Comparison of ENCODE assay signal across 11 cellular contexts in the genomic region with DNA sequence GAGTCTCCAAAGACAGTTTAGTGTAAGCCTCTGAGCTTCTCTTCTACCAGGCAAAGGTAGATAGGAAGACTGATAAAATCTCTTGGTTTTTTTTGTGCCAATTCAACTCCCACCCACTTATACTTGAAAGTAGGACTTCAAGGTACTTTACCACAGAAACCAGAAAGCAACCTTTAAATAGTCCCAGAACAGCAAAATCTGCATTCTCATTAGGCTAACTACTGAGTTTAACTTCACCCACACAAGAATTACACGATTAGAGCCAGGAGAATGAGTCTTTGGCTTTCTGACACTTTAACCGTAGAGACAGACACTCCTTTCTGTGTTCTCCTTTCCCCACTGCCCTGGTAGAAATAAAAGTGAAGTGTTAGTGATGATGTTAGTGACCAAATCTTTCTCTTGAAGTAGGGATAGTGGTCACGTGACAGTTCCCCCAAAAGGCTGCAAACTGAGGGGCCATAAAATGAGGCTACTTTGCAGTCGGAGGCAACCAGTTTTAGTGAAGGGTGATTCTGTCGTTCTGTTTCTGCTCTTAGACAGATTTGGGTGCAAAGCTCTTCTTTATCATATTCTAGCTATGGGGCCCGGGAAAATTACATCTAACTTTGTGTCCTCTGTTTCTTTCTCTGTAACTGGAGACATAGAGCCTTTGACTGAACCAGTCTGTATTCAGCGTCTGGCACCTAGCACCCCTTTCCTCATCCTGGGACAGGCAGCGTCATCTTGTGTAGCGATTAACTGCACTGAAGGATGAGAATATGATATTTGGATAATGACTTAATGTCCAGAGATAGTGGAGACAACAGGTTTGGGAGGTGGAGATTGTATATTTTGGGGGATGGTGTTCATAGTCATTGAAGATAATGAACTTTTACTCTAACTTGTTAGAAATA.
DNase-seq lines count a peak whose midpoint lies in the region; ATAC-seq, FAIRE-seq and TF ChIP-seq lines count a peak whose summit lies in the region.
"Had no signal": no experiment of that assay in that cellular context is flagged by ENCODE, and none has a peak within 500 bp of the region (broad histone marks: within the 10 kb centered on the region; RNA-seq: fewer than 3 reads in every experiment).

No MANE protein-coding gene starts in this region.

- peak overlapping the region; percentile 42; the same call in 1 of the 2 replicates for H3K9ac ChIP-seq in KMS-11

- no peak for TF ChIP-seq POLR2A in tibial nerve (IDR thresholded peaks at IDR 0.05)

- H3K79me2 ChIP-seq in KMS-11 (ENCODE audit: insufficient read depth, low read depth), result no peaks in the 10 kb centered on the region

- H3K9me3 Mint-ChIP-seq in CD4-positive, alpha-beta memory T cell, result no peaks in the 10 kb centered on the region
- H3K9me3 Mint-ChIP-seq: dendritic cell treated with granulocyte-macrophage colony-stimulating factor and Interleukin-4, amounts not matched to agents 40 ng/mL and 50 ng/mL, for 4 days had no signal

- peak overlapping the region; percentile 73 for H3K4me2 ChIP-seq in KMS-11

- H4K20me1 ChIP-seq in KMS-11 (ENCODE audit: insufficient read depth), result no peaks in the 10 kb centered on the region

- H3K9me3 ChIP-seq in CD4-positive, alpha-beta memory T cell (ENCODE audit: control insufficient read depth in 1 of 2, low read length in 2 of 2), result no peaks in the 10 kb centered on the region
- no peaks in the 10 kb centered on the region for H3K9me3 ChIP-seq in tibial nerve

- H3K36me3 ChIP-seq in CD4-positive, alpha-beta memory T cell (ENCODE audit: insufficient read depth, low read length), result no peaks in the 10 kb centered on the region
- no peaks in the 10 kb centered on the region for H3K36me3 ChIP-seq in KMS-11 (ENCODE audit: insufficient read depth)
- no peaks in the 10 kb centered on the region for H3K36me3 ChIP-seq in tibial nerve

- peak overlapping the region; percentile 37 to 61 (median 48) for H3K4me3 Mint-ChIP-seq in CD4-positive, alpha-beta memory T cell
- H3K4me3 Mint-ChIP-seq: dendritic cell treated with granulocyte-macrophage colony-stimulating factor and Interleukin-4, amounts not matched to agents 40 ng/mL and 50 ng/mL, for 4 days had no signal

- no peak for FAIRE-seq in GM19239 (lab: Jason Lieb, UNC)

- peaks cover 16 to 26% (median 20%) of the 10 kb centered on the region in 4 donors for H3K4me1 Mint-ChIP-seq in CD4-positive, alpha-beta memory T cell

- POLR2A ChIA-PET in CD4-positive, alpha-beta memory T cell (lab: Charles Lee; ENCODE audit: partially characterized antibody), result interaction anchor here (1.2 kb wide), 1 partner anchor 50 kb away, joined by 6 read pairs; no protein-coding TSS in a partner anchor

- no peak for TF ChIP-seq CTCF in KMS-11 (conservative IDR thresholded peaks at IDR 0.05; ENCODE audit: low read depth, low read length)
- TF ChIP-seq CTCF in tibial nerve (IDR thresholded peaks at IDR 0.05), result no peak
- no peak for TF ChIP-seq CTCF in omental fat pad (IDR thresholded peaks at IDR 0.05)

- TF ChIP-seq EP300 in tibial nerve (IDR thresholded peaks at IDR 0.05), result no peak

- CTCF ChIA-PET in CD4-positive, alpha-beta memory T cell (lab: Charles Lee; ENCODE audit: partially characterized antibody), result no interaction called here

- no peaks in the 10 kb centered on the region for H3K27me3 Mint-ChIP-seq in CD4-positive, alpha-beta memory T cell
- H3K27me3 Mint-ChIP-seq: dendritic cell treated with granulocyte-macrophage colony-stimulating factor and Interleukin-4, amounts not matched to agents 40 ng/mL and 50 ng/mL, for 4 days had no signal

- H3K27ac ChIP-seq in CD4-positive, alpha-beta memory T cell (ENCODE audit: low read depth, low read length), result no peak overlapping the region
- H3K27ac ChIP-seq in KMS-11 (peak overlapping the region; percentile 74), tibial nerve (no peak overlapping the region)

- no peak overlapping the region for H3K4me3 ChIP-seq in CD4-positive, alpha-beta memory T cell (ENCODE audit: low read length in 2 of 2)
- H3K4me3 ChIP-seq in KMS-11 (IDR thresholded peaks at IDR 0.05; ENCODE audit: insufficient read depth, low read depth, low read length), result peak overlapping the region; percentile 33
- H3K4me3 ChIP-seq in tibial nerve, result no peak overlapping the region

- ATAC-seq in HG02759 (IDR thresholded peaks at IDR 0.05; ENCODE audit: unreplicated experiment), result peak; percentile 90
- no peak for ATAC-seq in omental fat pad (ENCODE audit: low FRiP score)

- H3K27me3 ChIP-seq in CD4-positive, alpha-beta memory T cell (ENCODE audit: insufficient read depth, low read length), result no peaks in the 10 kb centered on the region
- H3K27me3 ChIP-seq in KMS-11 (ENCODE audit: insufficient read depth, low read depth), result no peaks in the 10 kb centered on the region
- H3K27me3 ChIP-seq in tibial nerve, result no peaks in the 10 kb centered on the region

- no peaks in the 10 kb centered on the region for H3K36me3 Mint-ChIP-seq in CD4-positive, alpha-beta memory T cell

- peaks cover 16% of the 10 kb centered on the region for H3K4me1 ChIP-seq in CD4-positive, alpha-beta memory T cell (ENCODE audit: insufficient read depth, low read length)
- H3K4me1 ChIP-seq in KMS-11 (ENCODE audit: low read depth, poor library complexity, severe bottlenecking) (peaks cover 41% of the 10 kb centered on the region), tibial nerve (peaks cover 0 to 8% (median 2%) of the 10 kb centered on the region in 4 donors)

- intact Hi-C loops in CD4-positive, alpha-beta memory T cell (cut with micrococcal nuclease), result no loop called here

- peak overlapping the region; percentile 60 for H2AFZ ChIP-seq in KMS-11 (ENCODE audit: low read depth)

- 71 to 78% methylated on average over 9 of the region's 9 CpGs for WGBS in tibial nerve, 2 donors

- H3K27ac Mint-ChIP-seq in CD4-positive, alpha-beta memory T cell, result peak overlapping the region in 6 of 7 donors; percentile 1 to 85 (median 60)
- H3K27ac Mint-ChIP-seq: dendritic cell treated with granulocyte-macrophage colony-stimulating factor and Interleukin-4, amounts not matched to agents 40 ng/mL and 50 ng/mL, for 4 days had no signal

- DNase-seq in CD4-positive, alpha-beta memory T cell, result peak in 4 of 5 donors; percentile 20 to 36 (median 21)
- DNase-seq in GM19239 (ENCODE audit: insufficient read length, low spot score), result peak; percentile 9
- no peak for DNase-seq in DMS53 (lab: John Stamatoyannopoulos, UW)
- no peak for DNase-seq in NOMO-1 treated with DMSO at 0.1 percent for 48 hours (lab: John Stamatoyannopoulos, UW; ENCODE audit: unreplicated experiment)
- no peak for DNase-seq in tibial nerve (ENCODE audit: low spot score in 2 of 2)
- DNase-seq in omental fat pad (ENCODE audit: low spot score), result no peak
- DNase-seq: activated CD8-positive, alpha-beta memory T cell treated with anti-CD3 and anti-CD28 coated beads, Interleukin-2, amount 50 U/mL, for 4 hours; NCI-H1048 had no signal

Comparison
In these comparisons a context has a peak if more than half of its experiments do, and no peak if none do; other contexts are left out.
1. DNase-seq: peak in CD4-positive, alpha-beta memory T cell (4 of 5) and GM19239 (single experiment); none in DMS53 (single experiment), NOMO-1 treated with DMSO at 0.1 percent for 48 hours (single experiment), tibial nerve (0 of 2) and omental fat pad (single experiment).